Comparison of ENCODE assay signal across 8 cellular contexts in the genomic region with DNA sequence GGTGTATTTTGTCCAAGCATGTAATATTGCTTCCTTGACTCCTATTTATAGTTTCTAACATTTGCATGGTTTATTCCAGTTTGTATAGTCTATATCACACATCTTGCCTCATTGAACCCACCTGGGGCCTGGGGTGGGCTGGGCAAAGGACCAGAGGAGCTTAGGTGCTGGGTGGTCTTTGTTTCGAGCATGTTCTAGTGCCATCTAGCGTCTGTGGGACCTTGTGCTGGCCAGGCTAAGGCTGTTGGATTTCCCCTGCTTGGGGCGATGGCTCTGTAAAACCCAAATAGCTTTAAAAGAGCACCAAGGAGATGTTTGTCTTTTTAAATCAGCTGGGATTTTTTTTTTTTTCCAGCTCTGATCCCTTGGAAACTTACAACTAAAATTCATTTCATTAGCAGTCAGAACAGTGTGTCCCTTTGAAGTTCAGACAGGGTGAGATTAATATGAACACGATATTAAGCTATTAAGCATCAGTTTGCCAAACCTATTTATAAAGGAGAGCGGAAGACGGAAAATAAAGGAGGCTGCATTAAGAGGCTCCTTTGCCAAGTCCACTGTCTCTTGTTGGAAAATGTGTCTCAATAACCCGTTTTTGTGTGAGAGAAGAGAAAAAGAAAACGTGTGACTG.
DNase-seq lines count a peak whose midpoint lies in the region; TF ChIP-seq lines count a peak whose summit lies in the region.

No MANE protein-coding gene starts in this region.

- no peaks in the 10 kb centered on the region for H3K9me3 ChIP-seq in transverse colon
- H3K9me3 ChIP-seq in CD4-positive, alpha-beta memory T cell (ENCODE audit: control insufficient read depth in 1 of 2, low read length in 2 of 2): no peaks in the 10 kb centered on the region

- CTCF ChIA-PET in MCF 10A (lab: Yijun Ruan, JAX): interaction anchor here (0.6 to 1.5 kb wide), 11 partner anchors 10 to 441 kb away, joined by 3 to 7 read pairs (median 4); no protein-coding TSS in a partner anchor
- CTCF ChIA-PET in CD4-positive, alpha-beta memory T cell (lab: Charles Lee; ENCODE audit: partially characterized antibody): interaction anchor here (0.9 kb wide), 1 partner anchor 517 kb away, joined by 3 read pairs; no protein-coding TSS in a partner anchor

- no peak overlapping the region for H3K4me3 ChIP-seq in transverse colon
- no peak overlapping the region for H3K4me3 ChIP-seq in CD4-positive, alpha-beta memory T cell (ENCODE audit: low read length in 2 of 2)

- no peak for TF ChIP-seq EP300 in transverse colon (IDR thresholded peaks at IDR 0.05; ENCODE audit: low read depth)

- no peak for TF ChIP-seq POLR2A in transverse colon (IDR thresholded peaks at IDR 0.05)

- H3K9me3 Mint-ChIP-seq in MCF 10A (ENCODE audit: unreplicated experiment): no peaks in the 10 kb centered on the region
- peaks cover 0 to 2% (median 0%) of the 10 kb centered on the region in 8 donors for H3K9me3 Mint-ChIP-seq in CD4-positive, alpha-beta memory T cell

- POLR2A ChIA-PET in MCF 10A (lab: Yijun Ruan, JAX): interaction anchor here (0.6 kb wide), 3 partner anchors 14 to 318 kb away, joined by 3 to 4 read pairs (median 3); no protein-coding TSS in a partner anchor
- POLR2A ChIA-PET in CD4-positive, alpha-beta memory T cell (lab: Charles Lee; ENCODE audit: partially characterized antibody): no interaction called here

- H3K27ac ChIP-seq in transverse colon: no peak overlapping the region
- H3K27ac ChIP-seq in CD4-positive, alpha-beta memory T cell (ENCODE audit: low read depth, low read length): no peak overlapping the region

- H3K36me3 ChIP-seq in transverse colon: no peaks in the 10 kb centered on the region
- no peaks in the 10 kb centered on the region for H3K36me3 ChIP-seq in CD4-positive, alpha-beta memory T cell (ENCODE audit: insufficient read depth, low read length)

- DNase-seq in NCI-H2171 (lab: John Stamatoyannopoulos, UW): peak; percentile 30
- DNase-seq in MCF 10A (ENCODE audit: unreplicated experiment): peak; percentile 24
- DNase-seq in islet precursor cell: peak; percentile 79
- DNase-seq in transverse colon: peak; percentile 14
- DNase-seq in CD4-positive, alpha-beta memory T cell: no peak
- DNase-seq in NCI-H2196 (lab: John Stamatoyannopoulos, UW; ENCODE audit: unreplicated experiment): no peak
- DNase-seq in activated CD4-positive, alpha-beta T cell treated with anti-CD3 and anti-CD28 coated beads for 4 hours: no peak

- in situ Hi-C loops in transverse colon (cut with MboI; ENCODE audit: low pct_ligation_motif_present in 1 of 4, low pct_unique_long_range_greater_than_20kb in 1 of 4, low sequenced_read_pairs in 3 of 4): loop anchor here in 3 of 4 donors (25.0 kb wide), 1 partner anchor 520 kb away; the partner anchor contains the start of gene FJX1 (in 3 of the 3)

- H3K4me1 Mint-ChIP-seq in MCF 10A (ENCODE audit: insufficient read depth, unreplicated experiment): peaks cover 9% of the 10 kb centered on the region
- no peaks in the 10 kb centered on the region for H3K4me1 Mint-ChIP-seq in CD4-positive, alpha-beta memory T cell

- no peaks in the 10 kb centered on the region for H3K27me3 Mint-ChIP-seq in MCF 10A (ENCODE audit: insufficient read depth, unreplicated experiment)
- H3K27me3 Mint-ChIP-seq in CD4-positive, alpha-beta memory T cell: peaks cover 6 to 14% of the 10 kb centered on the region in 2 donors

- H3K36me3 Mint-ChIP-seq in MCF 10A (ENCODE audit: insufficient read depth, unreplicated experiment): peaks cover 57% of the 10 kb centered on the region
- H3K36me3 Mint-ChIP-seq in CD4-positive, alpha-beta memory T cell: no peaks in the 10 kb centered on the region

- intact Hi-C loops in MCF 10A (cut with micrococcal nuclease) (loop anchor here (5.0 kb wide), 2 partner anchors 310 to 515 kb away; partner anchors contain the start of gene FJX1), transverse colon (cut with DNase I; ENCODE audit: low total_unique reads) (loop anchor here (10.0 kb wide), 2 partner anchors 307 to 517 kb away; partner anchors contain the start of gene FJX1)
- intact Hi-C loops in CD4-positive, alpha-beta memory T cell (cut with micrococcal nuclease): no loop called here

- BruUV-seq in MCF 10A (replicated peaks; lab: Mats Ljungman, UMichigan): no TSS peak

- TF ChIP-seq CTCF in GM12872 (IDR thresholded peaks at IDR 0.05; ENCODE audit: insufficient read depth, low read depth, low read length): peak; percentile 69
- peak; percentile 34 for TF ChIP-seq CTCF in MCF 10A (IDR thresholded peaks at IDR 0.05; ENCODE audit: unreplicated experiment)
- TF ChIP-seq CTCF in transverse colon (IDR thresholded peaks at IDR 0.05): peak; percentile 16 to 43 (median 41)

- H3K27me3 ChIP-seq in transverse colon: no peaks in the 10 kb centered on the region
- no peaks in the 10 kb centered on the region for H3K27me3 ChIP-seq in CD4-positive, alpha-beta memory T cell (ENCODE audit: insufficient read depth, low read length)

- WGBS in transverse colon (ENCODE audit: low coverage in 1 of 2), 2 donors: 47 to 60% methylated on average over 5 to 8 of the region's 8 CpGs

- no peaks in the 10 kb centered on the region for H3K4me1 ChIP-seq in transverse colon
- no peaks in the 10 kb centered on the region for H3K4me1 ChIP-seq in CD4-positive, alpha-beta memory T cell (ENCODE audit: insufficient read depth, low read length)

- H3K4me3 Mint-ChIP-seq in MCF 10A (ENCODE audit: unreplicated experiment): no peak overlapping the region
- H3K4me3 Mint-ChIP-seq in CD4-positive, alpha-beta memory T cell: no peak overlapping the region

- H3K27ac Mint-ChIP-seq in MCF 10A (ENCODE audit: low read depth, unreplicated experiment): peak overlapping the region; percentile 44
- no peak overlapping the region for H3K27ac Mint-ChIP-seq in CD4-positive, alpha-beta memory T cell

Comparison
In these comparisons a context has a peak if more than half of its experiments do, and no peak if none do; other contexts are left out.
1. DNase-seq: peak in NCI-H2171 (single experiment), MCF 10A (single experiment), islet precursor cell (single experiment) and transverse colon (single experiment); none in CD4-positive, alpha-beta memory T cell (0 of 5), NCI-H2196 (single experiment) and activated CD4-positive, alpha-beta T cell treated with anti-CD3 and anti-CD28 coated beads for 4 hours (0 of 2).
2. Peak in every context shown above with its lines, with median percentiles within 50 percentile points of each other: CTCF ChIP-seq.